Comparison of ENCODE assay signal across 26 cellular contexts in genomic region chr6:50714487-50715379, GRCh38. TPM values are rescaled to one million over a fixed set of nuclear protein-coding genes. Genes with fewer than 3 reads are reported as not detected.
A peak's percentile ranks its signal among the peaks of the same experiment; 100 is the strongest.
DNase-seq lines count a peak whose midpoint lies in the region; ATAC-seq lines count a peak whose summit lies in the region.
"Had no signal": no experiment of that assay in that cellular context is flagged by ENCODE, and none has a peak within 500 bp of the region (broad histone marks: within the 10 kb centered on the region; RNA-seq: fewer than 3 reads in every experiment).

No MANE protein-coding gene starts in this region.

- H3K9ac ChIP-seq in SK-N-MC (ENCODE audit: insufficient read length) (no peak overlapping the region), iPS-18a (ENCODE audit: low read length) (no peak overlapping the region)
- H3K9ac ChIP-seq: GM23248 had no signal

- peaks cover 6% of the 10 kb centered on the region for H3K9me3 Mint-ChIP-seq in activated naive CD8-positive, alpha-beta T cell treated with anti-CD3 and anti-CD28 coated beads, Interleukin-2, amount 10 ng/mL, durations not matched to agents 7 days and 5 days
- peaks cover 4% of the 10 kb centered on the region for H3K9me3 Mint-ChIP-seq in activated naive CD8-positive, alpha-beta T cell treated with anti-CD3 and anti-CD28 coated beads for 36 hours
- peaks cover 0 to 9% of the 10 kb centered on the region in 2 donors for H3K9me3 Mint-ChIP-seq in stimulated activated naive B cell treated with anti-CD40 and anti-IgM and Interleukin-4, amounts not matched to agents 10 μg/mL and 1 μg/mL and 100 μg/mL, for 72 hours
- peaks cover 2 to 3% (median 3%) of the 10 kb centered on the region in 3 donors for H3K9me3 Mint-ChIP-seq in T-cell

- DNase-seq in activated naive CD8-positive, alpha-beta T cell treated with anti-CD3 and anti-CD28 coated beads, Interleukin-2, amount 10 ng/mL, durations not matched to agents 7 days and 5 days: no peak
- no peak for DNase-seq in activated naive CD8-positive, alpha-beta T cell treated with anti-CD3 and anti-CD28 coated beads for 36 hours
- no peak for DNase-seq in SK-N-MC (ENCODE audit: low read depth, low spot score)
- no peak for DNase-seq in stimulated activated naive B cell treated with anti-CD40 and anti-IgM and Interleukin-4, amounts not matched to agents 10 μg/mL and 1 μg/mL and 100 μg/mL, for 72 hours
- no peak for DNase-seq in stimulated activated CD8-positive, alpha-beta memory T cell treated with anti-CD3 and anti-CD28 coated beads, Interleukin-4, amount 100 ng/mL, for 48 hours
- DNase-seq in T-cell: no peak
- DNase-seq: activated effector memory CD4-positive, alpha-beta T cell treated with Interleukin-2 at 50 U/mL for 16 hours; CD4-positive, alpha-beta memory T cell; central memory CD4-positive, alpha-beta T cell; DMS79 treated with DMSO at 0.1 percent for 48 hours; effector CD8-positive, alpha-beta T cell; GM23248; heart right ventricle; IMR-90; left cardiac atrium; midbrain; MM.1S; NCI-H1694 treated with DMSO at 0.1 percent for 48 hours; NCI-H446 treated with DMSO at 0.1 percent for 48 hours; stimulated activated naive CD8-positive, alpha-beta T cell treated with anti-CD3 and anti-CD28 coated beads, Interleukin-15, amount 100 ng/mL, for 72 hours; T-helper 9 cell; upper lobe of right lung had no signal

- peaks cover 5% of the 10 kb centered on the region for H3K36me3 Mint-ChIP-seq in activated naive CD8-positive, alpha-beta T cell treated with anti-CD3 and anti-CD28 coated beads, Interleukin-2, amount 10 ng/mL, durations not matched to agents 7 days and 5 days
- no peaks in the 10 kb centered on the region for H3K36me3 Mint-ChIP-seq in activated naive CD8-positive, alpha-beta T cell treated with anti-CD3 and anti-CD28 coated beads for 36 hours
- H3K36me3 Mint-ChIP-seq in stimulated activated naive B cell treated with anti-CD40 and anti-IgM and Interleukin-4, amounts not matched to agents 10 μg/mL and 1 μg/mL and 100 μg/mL, for 72 hours: peaks cover 0 to 12% of the 10 kb centered on the region in 2 donors
- no peaks in the 10 kb centered on the region for H3K36me3 Mint-ChIP-seq in T-cell

- peak overlapping the region; percentile 64 for H3K4me3 ChIP-seq in SK-N-MC
- H3K4me3 ChIP-seq in iPS-18a (ENCODE audit: low read length): peak overlapping the region; percentile 59
- H3K4me3 ChIP-seq: GM23248, heart right ventricle, upper lobe of right lung had no signal

- H3K9me3 ChIP-seq in SK-N-MC (ENCODE audit: low read depth, low read length): no peaks in the 10 kb centered on the region
- no peaks in the 10 kb centered on the region for H3K9me3 ChIP-seq in iPS-18a (ENCODE audit: control insufficient read depth, low read depth, low read length)
- H3K9me3 ChIP-seq: heart right ventricle, upper lobe of right lung had no signal

- POLR2A ChIA-PET in activated naive CD8-positive, alpha-beta T cell treated with anti-CD3 and anti-CD28 coated beads, Interleukin-2, amount 10 ng/mL, durations not matched to agents 7 days and 5 days (lab: Charles Lee): no interaction called here
- POLR2A ChIA-PET in T-cell (lab: Charles Lee): no interaction called here

- peaks cover 5% of the 10 kb centered on the region for H3K4me1 Mint-ChIP-seq in activated naive CD8-positive, alpha-beta T cell treated with anti-CD3 and anti-CD28 coated beads, Interleukin-2, amount 10 ng/mL, durations not matched to agents 7 days and 5 days
- H3K4me1 Mint-ChIP-seq in activated naive CD8-positive, alpha-beta T cell treated with anti-CD3 and anti-CD28 coated beads for 36 hours: no peaks in the 10 kb centered on the region
- H3K4me1 Mint-ChIP-seq in stimulated activated naive B cell treated with anti-CD40 and anti-IgM and Interleukin-4, amounts not matched to agents 10 μg/mL and 1 μg/mL and 100 μg/mL, for 72 hours: peaks cover 0 to 6% of the 10 kb centered on the region in 2 donors
- H3K4me1 Mint-ChIP-seq in T-cell: no peaks in the 10 kb centered on the region
- H3K4me1 Mint-ChIP-seq: stimulated activated naive CD8-positive, alpha-beta T cell treated with anti-CD3 and anti-CD28 coated beads, Interleukin-15, amount 100 ng/mL, for 72 hours had no signal

- peaks cover 65% of the 10 kb centered on the region for H3K27me3 Mint-ChIP-seq in activated naive CD8-positive, alpha-beta T cell treated with anti-CD3 and anti-CD28 coated beads, Interleukin-2, amount 10 ng/mL, durations not matched to agents 7 days and 5 days
- H3K27me3 Mint-ChIP-seq in activated naive CD8-positive, alpha-beta T cell treated with anti-CD3 and anti-CD28 coated beads for 36 hours: peaks cover 94% of the 10 kb centered on the region
- peaks cover 72 to 93% of the 10 kb centered on the region in 2 donors for H3K27me3 Mint-ChIP-seq in stimulated activated naive B cell treated with anti-CD40 and anti-IgM and Interleukin-4, amounts not matched to agents 10 μg/mL and 1 μg/mL and 100 μg/mL, for 72 hours
- H3K27me3 Mint-ChIP-seq in T-cell: peaks cover 53 to 77% of the 10 kb centered on the region in 2 donors

- no peaks in the 10 kb centered on the region for H3K36me3 ChIP-seq in SK-N-MC (ENCODE audit: insufficient read depth, low read length)
- H3K36me3 ChIP-seq in iPS-18a (ENCODE audit: control insufficient read depth, low read depth, low read length): no peaks in the 10 kb centered on the region
- H3K36me3 ChIP-seq: heart right ventricle, upper lobe of right lung had no signal

- no peak for ATAC-seq in activated naive CD8-positive, alpha-beta T cell treated with anti-CD3 and anti-CD28 coated beads, Interleukin-2, amount 10 ng/mL, durations not matched to agents 7 days and 5 days (ENCODE audit: low read depth)
- no peak for ATAC-seq in stimulated activated naive B cell treated with anti-CD40 and anti-IgM and Interleukin-4, amounts not matched to agents 10 μg/mL and 1 μg/mL and 100 μg/mL, for 72 hours (replicated peaks)
- ATAC-seq in GM18867 (IDR thresholded peaks at IDR 0.05; ENCODE audit: unreplicated experiment) (no peak), T-cell (replicated peaks in 1 of 4) (no peak)
- ATAC-seq: activated CD4-positive, CD25-positive, alpha-beta regulatory T cell treated with anti-CD3 and anti-CD28 coated beads, Interleukin-2, amount 50 U/mL, for 24 hours; heart right ventricle; left cardiac atrium; right cardiac atrium; stimulated activated naive CD8-positive, alpha-beta T cell treated with anti-CD3 and anti-CD28 coated beads, Interleukin-15, amount 100 ng/mL, for 72 hours had no signal

- H3K27me3 ChIP-seq in iPS-18a (ENCODE audit: control insufficient read depth, insufficient read depth, low read length): peaks cover 100% of the 10 kb centered on the region

- CTCF ChIA-PET in T-cell (lab: Charles Lee): interaction anchor here in 1 of 2 donors (0.6 kb wide), 1 partner anchor 1573 kb away, joined by 4 read pairs; no protein-coding TSS in a partner anchor

- peak overlapping the region; percentile 74 for H3K27ac Mint-ChIP-seq in activated naive CD8-positive, alpha-beta T cell treated with anti-CD3 and anti-CD28 coated beads, Interleukin-2, amount 10 ng/mL, durations not matched to agents 7 days and 5 days
- H3K27ac Mint-ChIP-seq in activated naive CD8-positive, alpha-beta T cell treated with anti-CD3 and anti-CD28 coated beads for 36 hours: no peak overlapping the region
- H3K27ac Mint-ChIP-seq in stimulated activated naive B cell treated with anti-CD40 and anti-IgM and Interleukin-4, amounts not matched to agents 10 μg/mL and 1 μg/mL and 100 μg/mL, for 72 hours: peak overlapping the region; percentile 70
- H3K27ac Mint-ChIP-seq in T-cell: no peak overlapping the region
- H3K27ac Mint-ChIP-seq: stimulated activated naive CD8-positive, alpha-beta T cell treated with anti-CD3 and anti-CD28 coated beads, Interleukin-15, amount 100 ng/mL, for 72 hours had no signal

- H3K4me3 Mint-ChIP-seq in activated naive CD8-positive, alpha-beta T cell treated with anti-CD3 and anti-CD28 coated beads, Interleukin-2, amount 10 ng/mL, durations not matched to agents 7 days and 5 days: peak overlapping the region; percentile 19
- H3K4me3 Mint-ChIP-seq in activated naive CD8-positive, alpha-beta T cell treated with anti-CD3 and anti-CD28 coated beads for 36 hours: no peak overlapping the region
- peak overlapping the region; percentile 5 to 16 for H3K4me3 Mint-ChIP-seq in stimulated activated naive B cell treated with anti-CD40 and anti-IgM and Interleukin-4, amounts not matched to agents 10 μg/mL and 1 μg/mL and 100 μg/mL, for 72 hours
- no peak overlapping the region for H3K4me3 Mint-ChIP-seq in T-cell
- H3K4me3 Mint-ChIP-seq: CD4-positive, alpha-beta memory T cell; stimulated activated naive CD8-positive, alpha-beta T cell treated with anti-CD3 and anti-CD28 coated beads, Interleukin-15, amount 100 ng/mL, for 72 hours had no signal

- no peak overlapping the region for H3K27ac ChIP-seq in SK-N-MC
- no peak overlapping the region for H3K27ac ChIP-seq in iPS-18a (ENCODE audit: low read length)
- H3K27ac ChIP-seq: GM23248, heart right ventricle, upper lobe of right lung had no signal

- peaks cover 31% of the 10 kb centered on the region for H3K4me1 ChIP-seq in iPS-18a (ENCODE audit: control insufficient read depth, low read depth, low read length)
- H3K4me1 ChIP-seq: heart right ventricle, upper lobe of right lung had no signal

RNA-seq across cellular contexts. Expression of gene TFAP2D, which starts 1.4 kb away (rescaled TPM):
- not detected for total RNA-seq in activated naive CD8-positive, alpha-beta T cell treated with anti-CD3 and anti-CD28 coated beads, Interleukin-2, amount 10 ng/mL, durations not matched to agents 7 days and 5 days
- total RNA-seq in activated naive CD8-positive, alpha-beta T cell treated with anti-CD3 and anti-CD28 coated beads for 36 hours: not detected
- total RNA-seq in T-cell: not detected
- total RNA-seq: CD4-positive, alpha-beta memory T cell; GM23248; heart right ventricle; IMR-90; left cardiac atrium; right cardiac atrium; upper lobe of right lung had no signal

Comparison
In these comparisons a context has a peak if more than half of its experiments do, and no peak if none do; other contexts are left out.
1. H3K27ac Mint-ChIP-seq: peak in activated naive CD8-positive, alpha-beta T cell treated with anti-CD3 and anti-CD28 coated beads, Interleukin-2, amount 10 ng/mL, durations not matched to agents 7 days and 5 days (single experiment) and stimulated activated naive B cell treated with anti-CD40 and anti-IgM and Interleukin-4, amounts not matched to agents 10 μg/mL and 1 μg/mL and 100 μg/mL, for 72 hours (single experiment); none in activated naive CD8-positive, alpha-beta T cell treated with anti-CD3 and anti-CD28 coated beads for 36 hours (single experiment) and T-cell (0 of 2).
2. H3K4me3 Mint-ChIP-seq: peak in activated naive CD8-positive, alpha-beta T cell treated with anti-CD3 and anti-CD28 coated beads, Interleukin-2, amount 10 ng/mL, durations not matched to agents 7 days and 5 days (single experiment) and stimulated activated naive B cell treated with anti-CD40 and anti-IgM and Interleukin-4, amounts not matched to agents 10 μg/mL and 1 μg/mL and 100 μg/mL, for 72 hours (2 of 2); none in activated naive CD8-positive, alpha-beta T cell treated with anti-CD3 and anti-CD28 coated beads for 36 hours (single experiment) and T-cell (0 of 3).